29 cellular contexts compared by ENCODE assay signal in genomic region chr5:176184608-176185132, GRCh38.
"Had no signal": no experiment of that assay in that cellular context is flagged by ENCODE, and none has a peak within 500 bp of the region (broad histone marks: within the 10 kb centered on the region; RNA-seq: fewer than 3 reads in every experiment).

No MANE protein-coding gene starts in this region.

- H3K4me1 Mint-ChIP-seq: activated CD4-positive, alpha-beta memory T cell treated with anti-CD3 and anti-CD28 coated beads, Interleukin-2, amount 10 ng/mL, durations not matched to agents 7 days and 5 days; activated CD4-positive, alpha-beta T cell treated with anti-CD3 and anti-CD28 coated beads, Interleukin-2, amount 10 ng/mL, durations not matched to agents 7 days and 5 days; activated naive CD4-positive, alpha-beta T cell treated with anti-CD3 and anti-CD28 coated beads, Interleukin-2, amount 10 ng/mL, durations not matched to agents 7 days and 5 days; activated naive CD8-positive, alpha-beta T cell treated with anti-CD3 and anti-CD28 coated beads, Interleukin-2, amount 10 ng/mL, durations not matched to agents 7 days and 5 days; memory B cell; stimulated activated naive B cell treated with anti-CD40 and anti-IgM and Interleukin-4, amounts not matched to agents 10 μg/mL and 1 μg/mL and 100 μg/mL, for 72 hours had no signal

- DNase-seq: activated CD4-positive, alpha-beta memory T cell treated with anti-CD3 and anti-CD28 coated beads, Interleukin-2, amount 10 ng/mL, durations not matched to agents 7 days and 5 days; activated CD4-positive, alpha-beta T cell treated with anti-CD3 and anti-CD28 coated beads for 1 hour; activated CD4-positive, alpha-beta T cell treated with anti-CD3 and anti-CD28 coated beads, Interleukin-2, amount 10 ng/mL, durations not matched to agents 7 days and 5 days; activated CD8-positive, alpha-beta memory T cell treated with anti-CD3 and anti-CD28 coated beads, Interleukin-2, amount 50 U/mL, for 48 hours; activated gamma-delta T cell; activated naive CD4-positive, alpha-beta T cell treated with anti-CD3 and anti-CD28 coated beads, Interleukin-2, amount 10 ng/mL, durations not matched to agents 7 days and 5 days; activated naive CD8-positive, alpha-beta T cell treated with anti-CD3 and anti-CD28 coated beads, Interleukin-2, amount 10 ng/mL, durations not matched to agents 7 days and 5 days; activated T-cell treated with anti-CD3 and anti-CD28 coated beads, Interleukin-2, amount 50 U/mL, for 24 hours; cortex of kidney; effector memory CD8-positive, alpha-beta T cell; foreskin keratinocyte; heart right ventricle; naive thymus-derived CD8-positive, alpha-beta T cell; occipital lobe; psoas muscle; sigmoid colon; stimulated activated CD4-positive, alpha-beta T cell treated with anti-CD3 and anti-CD28 coated beads, Interleukin-1b, Interleukin-23, amount 100 ng/mL, for 48 hours; stimulated activated naive B cell treated with anti-CD40 and anti-IgM and Interleukin-4, amounts not matched to agents 10 μg/mL and 1 μg/mL and 100 μg/mL, for 72 hours; stomach; thyroid gland; upper lobe of left lung had no signal

- H3K4me3 ChIP-seq: ascending aorta, heart right ventricle, neural progenitor cell, psoas muscle, sigmoid colon, smooth muscle cell, stomach, thyroid gland, upper lobe of left lung, vagina had no signal

- H3K27me3 ChIP-seq: ascending aorta, stomach, thyroid gland, upper lobe of left lung, vagina had no signal

- H3K4me1 ChIP-seq: ascending aorta, foreskin keratinocyte, heart right ventricle, parathyroid adenoma, psoas muscle, sigmoid colon, stomach, upper lobe of left lung, vagina had no signal

- H3K9me3 ChIP-seq: ascending aorta, heart right ventricle, psoas muscle, sigmoid colon, stomach, thyroid gland, upper lobe of left lung, vagina had no signal

- H3K9me3 Mint-ChIP-seq: activated CD4-positive, alpha-beta memory T cell treated with anti-CD3 and anti-CD28 coated beads, Interleukin-2, amount 10 ng/mL, durations not matched to agents 7 days and 5 days; activated CD4-positive, alpha-beta T cell treated with anti-CD3 and anti-CD28 coated beads, Interleukin-2, amount 10 ng/mL, durations not matched to agents 7 days and 5 days; activated naive CD4-positive, alpha-beta T cell treated with anti-CD3 and anti-CD28 coated beads, Interleukin-2, amount 10 ng/mL, durations not matched to agents 7 days and 5 days; activated naive CD8-positive, alpha-beta T cell treated with anti-CD3 and anti-CD28 coated beads, Interleukin-2, amount 10 ng/mL, durations not matched to agents 7 days and 5 days; activated T-cell treated with anti-CD3 and anti-CD28 coated beads, Interleukin-2, amount 50 U/mL, for 24 hours; brain; effector memory CD8-positive, alpha-beta T cell; memory B cell; neural progenitor cell; stimulated activated naive B cell treated with anti-CD40 and anti-IgM and Interleukin-4, amounts not matched to agents 10 μg/mL and 1 μg/mL and 100 μg/mL, for 72 hours; WTC11 had no signal

- ATAC-seq: effector memory CD8-positive, alpha-beta T cell; foreskin keratinocyte; heart right ventricle; naive thymus-derived CD8-positive, alpha-beta T cell; psoas muscle; stimulated activated naive B cell treated with anti-CD40 and anti-IgM and Interleukin-4, amounts not matched to agents 10 μg/mL and 1 μg/mL and 100 μg/mL, for 72 hours; WTC11 had no signal

- H3K27ac ChIP-seq: ascending aorta, foreskin keratinocyte, heart right ventricle, neural progenitor cell, parathyroid adenoma, psoas muscle, sigmoid colon, stomach, thyroid gland, upper lobe of left lung, vagina had no signal

- H3K36me3 Mint-ChIP-seq: activated naive CD4-positive, alpha-beta T cell treated with anti-CD3 and anti-CD28 coated beads, Interleukin-2, amount 10 ng/mL, durations not matched to agents 7 days and 5 days; activated naive CD8-positive, alpha-beta T cell treated with anti-CD3 and anti-CD28 coated beads, Interleukin-2, amount 10 ng/mL, durations not matched to agents 7 days and 5 days; brain; memory B cell; naive thymus-derived CD8-positive, alpha-beta T cell; neural progenitor cell; stimulated activated naive B cell treated with anti-CD40 and anti-IgM and Interleukin-4, amounts not matched to agents 10 μg/mL and 1 μg/mL and 100 μg/mL, for 72 hours; WTC11 had no signal

- H3K27ac Mint-ChIP-seq: activated CD4-positive, alpha-beta memory T cell treated with anti-CD3 and anti-CD28 coated beads, Interleukin-2, amount 10 ng/mL, durations not matched to agents 7 days and 5 days; activated CD4-positive, alpha-beta T cell treated with anti-CD3 and anti-CD28 coated beads, Interleukin-2, amount 10 ng/mL, durations not matched to agents 7 days and 5 days; activated naive CD4-positive, alpha-beta T cell treated with anti-CD3 and anti-CD28 coated beads, Interleukin-2, amount 10 ng/mL, durations not matched to agents 7 days and 5 days; activated naive CD8-positive, alpha-beta T cell treated with anti-CD3 and anti-CD28 coated beads, Interleukin-2, amount 10 ng/mL, durations not matched to agents 7 days and 5 days; activated T-cell treated with anti-CD3 and anti-CD28 coated beads, Interleukin-2, amount 50 U/mL, for 24 hours; effector memory CD8-positive, alpha-beta T cell; memory B cell; naive thymus-derived CD8-positive, alpha-beta T cell; neural progenitor cell; stimulated activated naive B cell treated with anti-CD40 and anti-IgM and Interleukin-4, amounts not matched to agents 10 μg/mL and 1 μg/mL and 100 μg/mL, for 72 hours; WTC11 had no signal

- H3K36me3 ChIP-seq: ascending aorta, heart right ventricle, neural progenitor cell, sigmoid colon, stomach, thyroid gland, upper lobe of left lung, vagina had no signal

- H3K9ac ChIP-seq: neural progenitor cell, parathyroid adenoma had no signal

- H3K4me3 Mint-ChIP-seq: activated CD4-positive, alpha-beta memory T cell treated with anti-CD3 and anti-CD28 coated beads, Interleukin-2, amount 10 ng/mL, durations not matched to agents 7 days and 5 days; activated CD4-positive, alpha-beta T cell treated with anti-CD3 and anti-CD28 coated beads, Interleukin-2, amount 10 ng/mL, durations not matched to agents 7 days and 5 days; activated naive CD4-positive, alpha-beta T cell treated with anti-CD3 and anti-CD28 coated beads, Interleukin-2, amount 10 ng/mL, durations not matched to agents 7 days and 5 days; activated naive CD8-positive, alpha-beta T cell treated with anti-CD3 and anti-CD28 coated beads, Interleukin-2, amount 10 ng/mL, durations not matched to agents 7 days and 5 days; activated T-cell treated with anti-CD3 and anti-CD28 coated beads, Interleukin-2, amount 50 U/mL, for 24 hours; effector memory CD8-positive, alpha-beta T cell; memory B cell; naive thymus-derived CD8-positive, alpha-beta T cell; neural progenitor cell; stimulated activated naive B cell treated with anti-CD40 and anti-IgM and Interleukin-4, amounts not matched to agents 10 μg/mL and 1 μg/mL and 100 μg/mL, for 72 hours; WTC11 had no signal
